Comparison of ENCODE assay signal across 31 cellular contexts in the genomic region with DNA sequence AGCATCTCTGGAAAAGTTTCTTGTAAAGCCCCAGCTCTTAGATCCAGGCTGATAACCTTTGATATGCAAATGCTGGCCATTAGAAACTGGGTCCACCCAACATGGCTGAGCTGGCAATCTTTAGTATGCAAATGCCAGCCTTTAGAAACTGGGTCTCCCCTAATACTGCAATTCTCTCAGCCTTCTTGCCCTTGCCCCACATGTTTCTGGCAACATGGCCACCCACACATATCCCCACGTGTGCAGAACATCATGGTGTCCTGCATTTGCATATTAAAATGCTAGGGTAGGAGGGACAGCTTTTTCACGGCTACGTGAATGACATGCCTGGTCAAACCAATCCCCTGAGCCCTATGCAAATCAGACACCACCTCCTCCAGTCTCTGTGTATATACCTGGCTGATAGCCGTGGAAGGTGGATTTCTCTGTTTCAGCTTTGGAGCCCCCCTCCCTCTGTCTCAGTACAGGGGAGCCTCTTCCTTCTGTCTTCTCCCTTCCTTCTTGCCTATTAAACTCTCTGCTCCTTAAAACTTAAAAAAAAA.
"Had no signal": no experiment of that assay in that cellular context is flagged by ENCODE, and none has a peak within 500 bp of the region (broad histone marks: within the 10 kb centered on the region; RNA-seq: fewer than 3 reads in every experiment).

No MANE protein-coding gene starts in this region.

- H3K4me3 ChIP-seq: ascending aorta, breast epithelium, cardiac muscle cell, colonic mucosa, esophagus squamous epithelium, gastroesophageal sphincter, heart right ventricle, hepatocyte had no signal

- DNase-seq: activated B cell treated with CpG ODN at 0.5 μM for 24 hours; activated CD4-positive, alpha-beta memory T cell treated with anti-CD3 and anti-CD28 coated beads for 36 hours; activated CD4-positive, alpha-beta T cell treated with anti-CD3 and anti-CD28 coated beads for 48 hours; activated CD4-positive, alpha-beta T cell treated with anti-CD3 and anti-CD28 coated beads, Interleukin-2, amount 50 U/mL, for 1 hour; activated CD8-positive, alpha-beta memory T cell treated with anti-CD3 and anti-CD28 coated beads, Interleukin-2, amount 10 ng/mL, durations not matched to agents 7 days and 5 days; activated CD8-positive, alpha-beta memory T cell treated with anti-CD3 and anti-CD28 coated beads, Interleukin-2, amount 50 U/mL, for 4 hours; activated CD8-positive, alpha-beta T cell treated with anti-CD3 and anti-CD28 coated beads, Interleukin-2, amount 10 ng/mL, durations not matched to agents 7 days and 5 days; activated gamma-delta T cell; activated naive CD4-positive, alpha-beta T cell; activated naive CD4-positive, alpha-beta T cell treated with anti-CD3 and anti-CD28 coated beads, Interleukin-2, amount 10 ng/mL, durations not matched to agents 7 days and 5 days; activated naive CD8-positive, alpha-beta T cell treated with anti-CD3 and anti-CD28 coated beads, Interleukin-2, amount 10 ng/mL, durations not matched to agents 7 days and 5 days; activated T-cell treated with anti-CD3 and anti-CD28 coated beads, Interleukin-2, amount 50 U/mL, for 24 hours; activated T-cell treated with anti-CD3 and anti-CD28 coated beads, Interleukin-2, amount 50 U/mL, for 72 hours; central memory CD4-positive, alpha-beta T cell; cerebellar nuclear complex; colonic mucosa; effector CD8-positive, alpha-beta T cell; esophagus squamous epithelium; foreskin melanocyte; heart right ventricle; T-helper 2 cell had no signal

- H3K4me2 ChIP-seq: hepatocyte had no signal

- ATAC-seq: activated CD4-positive, CD25-positive, alpha-beta regulatory T cell treated with anti-CD3 and anti-CD28 coated beads, Interleukin-2, amount 50 U/mL, for 24 hours; activated CD8-positive, alpha-beta memory T cell treated with anti-CD3 and anti-CD28 coated beads, Interleukin-2, amount 10 ng/mL, durations not matched to agents 7 days and 5 days; activated CD8-positive, alpha-beta T cell treated with anti-CD3 and anti-CD28 coated beads, Interleukin-2, amount 10 ng/mL, durations not matched to agents 7 days and 5 days; activated naive CD4-positive, alpha-beta T cell treated with anti-CD3 and anti-CD28 coated beads, Interleukin-2, amount 50 U/mL, for 72 hours; activated T-cell treated with anti-CD3 and anti-CD28 coated beads, Interleukin-2, amount 50 U/mL, for 72 hours; gastroesophageal sphincter; heart right ventricle had no signal

- H3K79me2 ChIP-seq: hepatocyte had no signal

- H2AFZ ChIP-seq: hepatocyte had no signal

- H3K27me3 ChIP-seq: ascending aorta, breast epithelium, cardiac muscle cell, colonic mucosa, esophagus squamous epithelium, gastroesophageal sphincter, heart right ventricle, hepatocyte had no signal

- H3K4me1 ChIP-seq: ascending aorta, breast epithelium, colonic mucosa, esophagus squamous epithelium, gastroesophageal sphincter, heart right ventricle had no signal

- H3K9me3 ChIP-seq: ascending aorta, breast epithelium, colonic mucosa, esophagus squamous epithelium, gastroesophageal sphincter, heart right ventricle had no signal

- FAIRE-seq: endometrium, endothelial cell of umbilical vein had no signal

- H3K36me3 ChIP-seq: ascending aorta, breast epithelium, cardiac muscle cell, colonic mucosa, esophagus squamous epithelium, gastroesophageal sphincter, heart right ventricle had no signal

- H3K27ac ChIP-seq: ascending aorta, breast epithelium, cardiac muscle cell, colonic mucosa, epithelial cell of prostate, esophagus squamous epithelium, gastroesophageal sphincter, heart right ventricle, hepatocyte had no signal
